ENCODE assay signal across 8 cellular contexts in the genomic region with DNA sequence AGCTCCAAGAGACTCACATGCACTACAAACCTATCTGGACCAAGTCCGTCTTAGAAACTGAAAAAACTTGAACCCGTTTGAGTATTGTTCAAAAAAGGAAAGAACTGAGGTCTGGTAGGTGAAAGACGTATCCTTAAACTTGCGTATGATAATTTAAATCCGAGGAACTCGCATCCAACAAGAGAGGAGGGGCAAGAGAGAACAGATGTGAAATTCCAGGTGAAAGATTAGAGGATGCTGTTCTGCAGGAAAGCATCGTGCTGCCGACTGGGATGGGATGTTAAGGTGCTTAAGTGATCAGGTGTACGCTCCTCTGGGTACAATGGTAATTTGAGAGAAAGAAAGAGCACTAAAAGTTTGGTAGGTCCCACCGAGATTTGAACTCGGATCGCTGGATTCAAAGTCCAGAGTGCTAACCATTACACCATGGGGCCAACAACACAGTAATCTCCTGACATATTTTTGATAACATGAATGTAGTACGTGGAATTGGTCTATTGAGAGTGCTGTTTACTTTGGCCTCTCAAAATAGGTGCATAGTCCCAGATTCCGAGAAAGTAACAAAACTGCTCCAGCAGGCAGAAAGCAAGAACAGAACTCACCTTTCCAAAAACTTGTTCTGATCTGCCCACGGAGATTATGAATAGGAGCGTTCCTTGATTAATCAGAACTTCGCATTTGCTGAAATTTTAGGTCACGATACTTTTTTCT. TPM values are rescaled to one million over a fixed set of nuclear protein-coding genes. Genes with fewer than 3 reads are reported as not detected.
A peak's percentile ranks its signal among the peaks of the same experiment; 100 is the strongest.
DNase-seq lines count a peak whose midpoint lies in the region; ATAC-seq, FAIRE-seq and TF ChIP-seq lines count a peak whose summit lies in the region.

No MANE protein-coding gene starts in this region.

- H3K4me1 Mint-ChIP-seq in activated naive CD8-positive, alpha-beta T cell (ENCODE audit: low read depth) = peaks cover 39% of the 10 kb centered on the region

- no peaks in the 10 kb centered on the region for H3K9me3 Mint-ChIP-seq in activated naive CD8-positive, alpha-beta T cell (ENCODE audit: low read depth)

- H3K9me3 ChIP-seq in heart left ventricle (no peaks in the 10 kb centered on the region), prostate gland (no peaks in the 10 kb centered on the region)

- DNase-seq in G401 (ENCODE audit: low spot score) = peak; percentile 81
- peak; percentile 64 to 76 for DNase-seq in Kasumi-1 (lab: John Stamatoyannopoulos, UW)
- DNase-seq in RCC 7860 (ENCODE audit: low spot score) = peak; percentile 90
- DNase-seq in heart left ventricle = no peak
- peak; percentile 56 for DNase-seq in prostate gland (ENCODE audit: low spot score)
- DNase-seq in HPDE6-E6E7 (ENCODE audit: extremely low spot score) = no peak

- H3K27me3 ChIP-seq in heart left ventricle = peaks cover 0 to under 1% (median 0%) of the 10 kb centered on the region in 9 donors
- no peaks in the 10 kb centered on the region for H3K27me3 ChIP-seq in prostate gland (replicated peaks; ENCODE audit: insufficient read depth)

- peak overlapping the region in 8 of 12 donors; percentile 4 to 67 (median 26) for H3K27ac ChIP-seq in heart left ventricle
- peak overlapping the region; percentile 58 to 67 for H3K27ac ChIP-seq in prostate gland

- in situ Hi-C loops in G401 (cut with HindIII; ENCODE audit: low sequenced_read_pairs) = no loop called here

- peaks cover 0 to 27% (median 7%) of the 10 kb centered on the region in 12 donors for H3K4me1 ChIP-seq in heart left ventricle
- no peaks in the 10 kb centered on the region for H3K4me1 ChIP-seq in prostate gland (replicated peaks)

- H3K27me3 Mint-ChIP-seq in activated naive CD8-positive, alpha-beta T cell = no peaks in the 10 kb centered on the region

- H3K27ac Mint-ChIP-seq in activated naive CD8-positive, alpha-beta T cell = peak overlapping the region; percentile 88

- TF ChIP-seq POLR2A in heart left ventricle (IDR thresholded peaks at IDR 0.05) = no peak
- TF ChIP-seq POLR2A in prostate gland (IDR thresholded peaks at IDR 0.05) = no peak

- peak; percentile 16 for FAIRE-seq in RCC 7860 (lab: Jason Lieb, UNC)

- no peaks in the 10 kb centered on the region for H3K36me3 Mint-ChIP-seq in activated naive CD8-positive, alpha-beta T cell

- intact Hi-C loops in heart left ventricle (cut with DNase I) (loop anchor here in 4 of 10 donors (2.0 to 10.0 kb wide), 5 partner anchors 25 to 823 kb away; a partner anchor contains a TSS), prostate gland (cut with DNase I) (no loop called here)

- H3K36me3 ChIP-seq in heart left ventricle (no peaks in the 10 kb centered on the region), prostate gland (no peaks in the 10 kb centered on the region)

- TF ChIP-seq CTCF in heart left ventricle (IDR thresholded peaks at IDR 0.05) (peak in 1 of 12 donors; percentile 6), prostate gland (IDR thresholded peaks at IDR 0.05) (no peak)

- ATAC-seq in heart left ventricle = peak; percentile 62 to 84 (median 81)
- no peak for ATAC-seq in HG02798 (IDR thresholded peaks at IDR 0.05; ENCODE audit: poor library complexity, unreplicated experiment)

- H3K4me3 ChIP-seq in heart left ventricle = peak overlapping the region in 11 of 12 donors; percentile 13 to 66 (median 50)
- peak overlapping the region; percentile 8 to 19 for H3K4me3 ChIP-seq in prostate gland

- peak overlapping the region; percentile 95 for H3K4me3 Mint-ChIP-seq in activated naive CD8-positive, alpha-beta T cell

- 4 to 6% (median 6%) methylated on average over 18 of the region's 18 CpGs for WGBS in heart left ventricle, 4 donors
- 5% methylated on average over 18 of the region's 18 CpGs for WGBS in prostate gland

RNA-seq across cellular contexts. Expression of a gene that starts 53.5 kb away (rescaled TPM):
- 1.2 and 3.0 TPM in 2 replicates for total RNA-seq in G401 (2014; rRNA removed; shearing (Covaris generic))
- total RNA-seq in heart left ventricle (10 to 100 TPM in 5 of 9 donors, 1 to 10 TPM in 4; 2.7 to 71.1 (median 10.2) TPM), prostate gland (10 to 100 TPM; 15.9 to 35.9 TPM)
- polyA plus RNA-seq in heart left ventricle = 10 to 100 TPM in 1 of 2 donors, 1 to 10 TPM in 1; 5.8 to 11.5 TPM

Comparison
In these comparisons a context has a peak if more than half of its experiments do, and no peak if none do; other contexts are left out.
1. DNase-seq: peak in G401 (single experiment), Kasumi-1 (2 of 2), RCC 7860 (single experiment) and prostate gland (single experiment); none in heart left ventricle (0 of 5) and HPDE6-E6E7 (single experiment).